10 cellular contexts compared by ENCODE assay signal in genomic region chr15:99474041-99474906, GRCh38.
DNase-seq lines count a peak whose midpoint lies in the region; ATAC-seq lines count a peak whose summit lies in the region.
"Had no signal": no experiment of that assay in that cellular context is flagged by ENCODE, and none has a peak within 500 bp of the region (broad histone marks: within the 10 kb centered on the region; RNA-seq: fewer than 3 reads in every experiment).

No MANE protein-coding gene starts in this region.

- in situ Hi-C loops in ACHN (cut with HindIII; ENCODE audit: low pct_ligation_motif_present, low pct_unique_long_range_greater_than_20kb, low sequenced_read_pairs), result no loop called here

- DNase-seq in H7 (peak; percentile 26), cerebellar cortex (ENCODE audit: low spot score) (peak; percentile 92), T-helper 1 cell (no peak), ACHN (no peak), NCI-H2029 treated with DMSO at 0.1 percent for 48 hours (lab: John Stamatoyannopoulos, UW) (no peak)

- H3K27me3 ChIP-seq in H7 (ENCODE audit: control insufficient read depth, insufficient read depth, low read length) (no peaks in the 10 kb centered on the region), layer of hippocampus (ENCODE audit: control insufficient read depth, insufficient read depth, low read length) (no peaks in the 10 kb centered on the region), skeletal muscle tissue (ENCODE audit: control insufficient read depth in 3 of 3, insufficient read depth in 3 of 3, low read length in 3 of 3) (no peaks in the 10 kb centered on the region)

- peaks cover 30 to 42% (median 42%) of the 10 kb centered on the region in 3 donors for H3K4me1 ChIP-seq in skeletal muscle tissue (ENCODE audit: control insufficient read depth in 3 of 3, insufficient read depth in 3 of 3, low read length in 3 of 3)

- H3K36me3 ChIP-seq in H7 (replicated peaks; ENCODE audit: control insufficient read depth, insufficient read depth, low read length) (no peaks in the 10 kb centered on the region), skeletal muscle tissue (ENCODE audit: control insufficient read depth in 3 of 3, insufficient read depth in 3 of 3, low read length in 3 of 3) (no peaks in the 10 kb centered on the region)

- H3K27ac ChIP-seq in layer of hippocampus (ENCODE audit: low read depth, low read length) (peak overlapping the region; percentile 35), skeletal muscle tissue (ENCODE audit: low read depth, low read length) (peak overlapping the region; percentile 89)
- H3K27ac ChIP-seq: VCaP had no signal

- no peak overlapping the region for H3K4me3 ChIP-seq in H7 (ENCODE audit: insufficient read depth, low read depth, low read length)
- H3K4me3 ChIP-seq in skeletal muscle tissue (ENCODE audit: low read length in 3 of 3), result peak overlapping the region; percentile 63 to 73 (median 67)

- peak overlapping the region; percentile 63 to 91 (median 80) for H3K9ac ChIP-seq in skeletal muscle tissue (ENCODE audit: low read depth in 1 of 3, low read length in 3 of 3)

- no peak for ATAC-seq in HG03460 (IDR thresholded peaks at IDR 0.05; ENCODE audit: unreplicated experiment)
- ATAC-seq: stimulated activated effector memory CD8-positive, alpha-beta T cell treated with anti-CD3 and anti-CD28 coated beads, Interleukin-12 subunit alpha, Interleukin-12 subunit beta, amount 100 ng/mL, for 72 hours had no signal

- H3K9me3 ChIP-seq in skeletal muscle tissue (ENCODE audit: control insufficient read depth in 3 of 3, low read length in 3 of 3), result no peaks in the 10 kb centered on the region

Comparison
In these comparisons a context has a peak if more than half of its experiments do, and no peak if none do; other contexts are left out.
1. DNase-seq: peak in H7 (single experiment) and cerebellar cortex (single experiment); none in T-helper 1 cell (0 of 5), ACHN (single experiment) and NCI-H2029 treated with DMSO at 0.1 percent for 48 hours (single experiment).